ENCODE assay signal across 30 cellular contexts in the genomic region with DNA sequence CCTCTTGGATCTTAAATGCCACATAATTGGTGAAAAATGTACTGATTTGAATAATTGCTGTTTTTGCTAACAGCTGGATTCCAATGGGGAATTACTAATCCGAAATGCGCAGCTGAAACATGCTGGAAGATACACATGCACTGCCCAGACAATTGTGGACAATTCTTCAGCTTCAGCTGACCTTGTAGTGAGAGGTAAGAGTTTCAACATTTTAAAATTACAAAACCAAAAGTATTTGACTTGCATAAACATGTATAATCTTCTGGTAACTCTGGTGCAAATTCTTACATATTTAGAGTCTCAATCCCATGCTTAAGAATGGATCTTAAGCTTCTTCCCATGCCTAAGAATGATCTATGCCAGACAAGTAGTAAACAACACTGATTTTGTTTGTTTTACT.
A peak's percentile ranks its signal among the peaks of the same experiment; 100 is the strongest.
DNase-seq lines count a peak whose midpoint lies in the region; ATAC-seq and TF ChIP-seq lines count a peak whose summit lies in the region.
"Had no signal": no experiment of that assay in that cellular context is flagged by ENCODE, and none has a peak within 500 bp of the region (broad histone marks: within the 10 kb centered on the region; RNA-seq: fewer than 3 reads in every experiment).

No MANE protein-coding gene starts in this region.

- H3K36me3 ChIP-seq in RWPE2 (ENCODE audit: low read depth) = no peaks in the 10 kb centered on the region
- H3K36me3 ChIP-seq in gastroesophageal sphincter = peaks cover 0 to 4% of the 10 kb centered on the region in 2 donors
- H3K36me3 ChIP-seq in gastrocnemius medialis = no peaks in the 10 kb centered on the region
- H3K36me3 ChIP-seq: BLaER1, left ventricle myocardium inferior, neural progenitor cell, pancreas, Peyer's patch had no signal

- DNase-seq in AG09309 (ENCODE audit: low read depth) (peak; percentile 33), RWPE2 (ENCODE audit: low spot score) (no peak), choroid plexus epithelial cell (ENCODE audit: low read depth) (peak; percentile 25), gastrocnemius medialis (no peak), kidney glomerular epithelial cell (lab: John Stamatoyannopoulos, UW) (no peak)
- DNase-seq in activated naive CD8-positive, alpha-beta T cell treated with anti-CD3 and anti-CD28 coated beads for 36 hours = no peak
- DNase-seq: activated CD4-positive, alpha-beta T cell treated with anti-CD3 and anti-CD28 coated beads for 4 hours; activated CD8-positive, alpha-beta T cell treated with anti-CD3 and anti-CD28 coated beads, Interleukin-2, amount 10 ng/mL, durations not matched to agents 7 days and 5 days; activated naive CD4-positive, alpha-beta T cell treated with anti-CD3 and anti-CD28 coated beads for 36 hours; amygdala; DMS153; islet precursor cell; left ventricle myocardium inferior; NCI-H1092; NCI-H1694; NCI-H446; NCI-H748 treated with DMSO at 0.1 percent for 48 hours; pancreas; Peyer's patch; SHP77 treated with DMSO at 0.1 percent for 48 hours; stimulated activated CD4-positive, alpha-beta T cell treated with anti-CD3 and anti-CD28 coated beads, Interleukin-2, amount 100 ng/mL, for 24 hours; stimulated activated naive CD8-positive, alpha-beta T cell treated with anti-CD3 and anti-CD28 coated beads, Interleukin-15, Interleukin-2, amounts not matched to agents 100 U/mL and 50 U/mL, for 24 hours; T-helper 9 cell; testis had no signal

- H3K27ac ChIP-seq in RWPE2 (ENCODE audit: poor library complexity, severe bottlenecking) (no peak overlapping the region), gastroesophageal sphincter (no peak overlapping the region), gastrocnemius medialis (no peak overlapping the region)
- H3K27ac ChIP-seq: BLaER1, left ventricle myocardium inferior, neural progenitor cell, pancreas, Peyer's patch, testis, VCaP had no signal

- H3K4me1 ChIP-seq in RWPE2 (ENCODE audit: insufficient read depth, poor library complexity, severe bottlenecking) (no peaks in the 10 kb centered on the region), gastroesophageal sphincter (peaks cover 0 to 6% (median 0%) of the 10 kb centered on the region in 3 donors), gastrocnemius medialis (no peaks in the 10 kb centered on the region)
- H3K4me1 ChIP-seq: BLaER1, left ventricle myocardium inferior, neural progenitor cell, pancreas, Peyer's patch, testis had no signal

- no peak for TF ChIP-seq POLR2A in gastroesophageal sphincter (IDR thresholded peaks at IDR 0.05)
- TF ChIP-seq POLR2A in gastrocnemius medialis (IDR thresholded peaks at IDR 0.05) = no peak

- no peaks in the 10 kb centered on the region for H3K36me3 Mint-ChIP-seq in activated naive CD8-positive, alpha-beta T cell treated with anti-CD3 and anti-CD28 coated beads for 36 hours
- H3K36me3 Mint-ChIP-seq: neural progenitor cell had no signal

- no peak overlapping the region for H3K4me3 Mint-ChIP-seq in activated naive CD8-positive, alpha-beta T cell treated with anti-CD3 and anti-CD28 coated beads for 36 hours
- H3K4me3 Mint-ChIP-seq: activated CD8-positive, alpha-beta T cell treated with anti-CD3 and anti-CD28 coated beads, Interleukin-2, amount 10 ng/mL, durations not matched to agents 7 days and 5 days; activated naive CD4-positive, alpha-beta T cell treated with anti-CD3 and anti-CD28 coated beads for 36 hours; central memory CD8-positive, alpha-beta T cell; neural progenitor cell had no signal

- H3K9me3 Mint-ChIP-seq in activated naive CD8-positive, alpha-beta T cell treated with anti-CD3 and anti-CD28 coated beads for 36 hours = no peaks in the 10 kb centered on the region
- H3K9me3 Mint-ChIP-seq: activated naive CD4-positive, alpha-beta T cell treated with anti-CD3 and anti-CD28 coated beads for 36 hours; central memory CD8-positive, alpha-beta T cell; neural progenitor cell had no signal

- no peak overlapping the region for H3K27ac Mint-ChIP-seq in activated naive CD8-positive, alpha-beta T cell treated with anti-CD3 and anti-CD28 coated beads for 36 hours
- H3K27ac Mint-ChIP-seq: activated CD8-positive, alpha-beta T cell treated with anti-CD3 and anti-CD28 coated beads, Interleukin-2, amount 10 ng/mL, durations not matched to agents 7 days and 5 days; activated naive CD4-positive, alpha-beta T cell treated with anti-CD3 and anti-CD28 coated beads for 36 hours; neural progenitor cell had no signal

- H3K4me3 ChIP-seq in AG09309 (ENCODE audit: control insufficient read depth, low read depth, low read length) (no peak overlapping the region), RWPE2 (ENCODE audit: severe bottlenecking) (no peak overlapping the region), choroid plexus epithelial cell (ENCODE audit: low read depth, low read length) (no peak overlapping the region), gastroesophageal sphincter (no peak overlapping the region), gastrocnemius medialis (no peak overlapping the region)
- H3K4me3 ChIP-seq: BLaER1, left ventricle myocardium inferior, neural progenitor cell, pancreas, Peyer's patch, testis had no signal

- H3K27me3 Mint-ChIP-seq in activated naive CD8-positive, alpha-beta T cell treated with anti-CD3 and anti-CD28 coated beads for 36 hours = peaks cover 8% of the 10 kb centered on the region
- H3K27me3 Mint-ChIP-seq: central memory CD8-positive, alpha-beta T cell had no signal

- in situ Hi-C loops in gastrocnemius medialis (cut with MboI; ENCODE audit: low sequenced_read_pairs in 4 of 4) = no loop called here

- no peak for TF ChIP-seq EP300 in gastroesophageal sphincter (IDR thresholded peaks at IDR 0.05)

- ATAC-seq in RWPE2 (ENCODE audit: low read depth) = peak; percentile 49; the same call in 1 of the 3 replicates
- ATAC-seq in gastroesophageal sphincter = peak; percentile 43
- no peak for ATAC-seq in gastrocnemius medialis
- ATAC-seq in GM21515 (IDR thresholded peaks at IDR 0.05; ENCODE audit: unreplicated experiment) = no peak
- ATAC-seq: activated CD8-positive, alpha-beta T cell treated with anti-CD3 and anti-CD28 coated beads, Interleukin-2, amount 10 ng/mL, durations not matched to agents 7 days and 5 days; pancreas; stimulated activated naive CD8-positive, alpha-beta T cell treated with anti-CD3 and anti-CD28 coated beads, Interleukin-15, Interleukin-2, amounts not matched to agents 100 U/mL and 50 U/mL, for 24 hours had no signal

- TF ChIP-seq CTCF in AG09309 (IDR thresholded peaks at IDR 0.05; ENCODE audit: control insufficient read depth, insufficient read depth, low read depth, low read length, missing control alignments) = no peak
- no peak for TF ChIP-seq CTCF in RWPE2 (IDR thresholded peaks at IDR 0.05; ENCODE audit: poor library complexity, severe bottlenecking)
- no peak for TF ChIP-seq CTCF in choroid plexus epithelial cell (conservative IDR thresholded peaks at IDR 0.05; ENCODE audit: low read depth, low read length)
- TF ChIP-seq CTCF in gastroesophageal sphincter (IDR thresholded peaks at IDR 0.05) = no peak
- TF ChIP-seq CTCF in gastrocnemius medialis (IDR thresholded peaks at IDR 0.05 in 4 of 5, conservative IDR thresholded peaks at IDR 0.05 in 1 of 5) = no peak

- H3K9me3 ChIP-seq in RWPE2 (ENCODE audit: severe bottlenecking) (no peaks in the 10 kb centered on the region), gastroesophageal sphincter (no peaks in the 10 kb centered on the region), gastrocnemius medialis (no peaks in the 10 kb centered on the region)
- H3K9me3 ChIP-seq: BLaER1, left ventricle myocardium inferior, pancreas, Peyer's patch, testis had no signal

- intact Hi-C loops in gastrocnemius medialis (cut with DNase I; ENCODE audit: low total_unique reads) = no loop called here

- H3K4me1 Mint-ChIP-seq in activated naive CD8-positive, alpha-beta T cell treated with anti-CD3 and anti-CD28 coated beads for 36 hours = no peaks in the 10 kb centered on the region
- H3K4me1 Mint-ChIP-seq: central memory CD8-positive, alpha-beta T cell; neural progenitor cell had no signal

- no peaks in the 10 kb centered on the region for H3K27me3 ChIP-seq in RWPE2 (ENCODE audit: insufficient read depth, poor library complexity, severe bottlenecking)
- H3K27me3 ChIP-seq in gastroesophageal sphincter = no peaks in the 10 kb centered on the region
- no peaks in the 10 kb centered on the region for H3K27me3 ChIP-seq in gastrocnemius medialis
- H3K27me3 ChIP-seq: BLaER1, neural progenitor cell, Peyer's patch, testis had no signal

- 89 to 100% methylated on average over 2 of the region's 2 CpGs for WGBS in gastroesophageal sphincter (ENCODE audit: low coverage in 1 of 2), 2 donors

Comparison
In these comparisons a context has a peak if more than half of its experiments do, and no peak if none do; other contexts are left out.
1. DNase-seq: peak in AG09309 (single experiment) and choroid plexus epithelial cell (single experiment); none in RWPE2 (single experiment), gastrocnemius medialis (0 of 2), activated naive CD8-positive, alpha-beta T cell treated with anti-CD3 and anti-CD28 coated beads for 36 hours (single experiment) and kidney glomerular epithelial cell (single experiment).
2. ATAC-seq: peak in RWPE2 (single experiment) and gastroesophageal sphincter (single experiment); none in gastrocnemius medialis (0 of 2) and GM21515 (single experiment).